In the genomic region with DNA sequence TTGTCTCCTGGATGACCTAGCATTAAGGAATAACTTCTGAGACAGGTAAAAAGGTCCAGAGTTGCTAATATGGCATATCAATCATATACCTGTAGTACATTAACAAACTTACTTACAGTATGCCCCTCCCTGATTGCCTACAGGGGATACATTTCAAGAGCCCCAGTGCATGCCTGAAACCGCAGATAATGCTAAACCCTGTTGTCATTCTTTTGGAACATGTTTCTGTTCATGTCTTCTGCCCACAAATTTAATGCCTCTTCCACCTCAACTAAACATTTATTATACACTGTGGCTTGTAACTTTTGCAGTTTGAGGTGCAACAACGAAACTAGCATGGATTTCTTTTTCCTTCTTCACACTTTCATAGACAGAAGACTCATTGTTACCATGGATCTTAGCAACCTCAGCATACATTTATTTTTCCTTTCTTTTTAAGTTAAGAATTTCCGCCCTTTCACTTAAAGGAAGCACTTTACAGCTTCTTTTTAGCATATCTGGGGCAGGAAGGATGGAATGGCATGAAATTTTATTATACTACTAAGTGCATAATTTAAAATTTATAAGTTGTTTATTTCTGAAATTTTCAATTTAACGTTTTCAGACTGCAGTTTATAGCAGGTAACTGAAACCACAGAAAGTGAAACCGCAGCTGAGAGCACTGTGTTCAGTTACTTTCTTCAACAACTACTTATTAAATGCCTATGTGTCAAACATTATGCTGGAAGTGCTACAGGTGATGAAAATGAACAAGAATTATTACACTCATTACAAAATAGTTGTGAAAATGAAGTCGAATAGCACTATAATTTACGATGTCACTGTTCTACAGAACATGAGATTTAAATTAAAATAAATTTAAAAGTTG, we compare ENCODE assay signal across 13 cellular contexts. TPM values are rescaled to one million over a fixed set of nuclear protein-coding genes. Genes with fewer than 3 reads are reported as not detected.
A peak's percentile ranks its signal among the peaks of the same experiment; 100 is the strongest.
DNase-seq lines count a peak whose midpoint lies in the region; ATAC-seq and TF ChIP-seq lines count a peak whose summit lies in the region.
"Had no signal": no experiment of that assay in that cellular context is flagged by ENCODE, and none has a peak within 500 bp of the region (broad histone marks: within the 10 kb centered on the region; RNA-seq: fewer than 3 reads in every experiment).

No MANE protein-coding gene starts in this region.

- H3K27ac ChIP-seq in DND-41 (ENCODE audit: low read length) (no peak overlapping the region), lower lobe of right lung (no peak overlapping the region), transverse colon (no peak overlapping the region)

- DNase-seq in DND-41 (no peak), nucleus accumbens (lab: John Stamatoyannopoulos, UW) (no peak), lower lobe of right lung (no peak), SIG-M5 (lab: John Stamatoyannopoulos, UW) (no peak), transverse colon (no peak)
- DNase-seq: midbrain, MV-4-11, posterior cingulate gyrus, SHP77 treated with DMSO at 0.1 percent for 48 hours had no signal

- no peaks in the 10 kb centered on the region for H3K9me2 ChIP-seq in Loucy (replicated peaks; ENCODE audit: low read depth, low read length)

- no peaks in the 10 kb centered on the region for H3K79me2 ChIP-seq in DND-41 (ENCODE audit: insufficient read depth, low read length)
- H3K79me2 ChIP-seq in Loucy (ENCODE audit: insufficient read depth, low read length): no peaks in the 10 kb centered on the region

- peak; percentile 71 for ATAC-seq in DND-41 (ENCODE audit: insufficient read depth, low read depth)
- ATAC-seq in GM19468 (IDR thresholded peaks at IDR 0.05; ENCODE audit: extremely low read depth, unreplicated experiment): peak; percentile 40
- peak; percentile 93 for ATAC-seq in HG02870 (IDR thresholded peaks at IDR 0.05; ENCODE audit: unreplicated experiment)
- no peak for ATAC-seq in lower lobe of right lung

- TF ChIP-seq CTCF in DND-41 (IDR thresholded peaks at IDR 0.05; ENCODE audit: borderline replicate concordance, extremely low read depth, low read length, poor library complexity, severe bottlenecking) (no peak), Loucy (conservative IDR thresholded peaks at IDR 0.05; ENCODE audit: low read length) (no peak), lower lobe of right lung (IDR thresholded peaks at IDR 0.05) (no peak), transverse colon (IDR thresholded peaks at IDR 0.05) (no peak)

- H3F3A ChIP-seq in Loucy (ENCODE audit: low read depth): no peaks in the 10 kb centered on the region

- H2AFZ ChIP-seq in DND-41 (ENCODE audit: low read depth, low read length) (no peak overlapping the region), Loucy (ENCODE audit: low read length) (peak overlapping the region; percentile 61; the same call in 1 of the 2 replicates)

- 43 to 57% methylated on average over 7 of the region's 7 CpGs for WGBS in transverse colon (ENCODE audit: low coverage in 1 of 2), 2 donors

- intact Hi-C loops in lower lobe of right lung (cut with DNase I) (no loop called here), transverse colon (cut with DNase I; ENCODE audit: low total_unique reads) (no loop called here)

- TF ChIP-seq POLR2A in transverse colon (IDR thresholded peaks at IDR 0.05): no peak

- H3K4me1 ChIP-seq in DND-41 (ENCODE audit: insufficient read depth, low read length): peaks cover 3% of the 10 kb centered on the region; the same call in 1 of the 2 replicates
- H3K4me1 ChIP-seq in Loucy (ENCODE audit: insufficient read depth, low read length, poor library complexity, severe bottlenecking): peaks cover 15% of the 10 kb centered on the region
- no peaks in the 10 kb centered on the region for H3K4me1 ChIP-seq in lower lobe of right lung
- no peaks in the 10 kb centered on the region for H3K4me1 ChIP-seq in transverse colon

- no peaks in the 10 kb centered on the region for H3K9me3 ChIP-seq in DND-41 (ENCODE audit: insufficient read depth, low read length, severe bottlenecking)
- H3K9me3 ChIP-seq in Loucy (ENCODE audit: insufficient read depth, low read depth, low read length): no peaks in the 10 kb centered on the region
- H3K9me3 ChIP-seq in lower lobe of right lung: no peaks in the 10 kb centered on the region
- no peaks in the 10 kb centered on the region for H3K9me3 ChIP-seq in transverse colon

- no peak overlapping the region for H3K4me3 ChIP-seq in DND-41 (ENCODE audit: low read depth in 1 of 2, low read length in 2 of 2)
- H3K4me3 ChIP-seq in Loucy (ENCODE audit: low read length, poor library complexity, severe bottlenecking): peak overlapping the region; percentile 68
- no peak overlapping the region for H3K4me3 ChIP-seq in lower lobe of right lung
- no peak overlapping the region for H3K4me3 ChIP-seq in transverse colon

- H3K4me2 ChIP-seq in DND-41 (ENCODE audit: insufficient read depth, low read length): 0 out of 2 replicates have a peak overlapping the region, but pooled peaks have one; percentile 20
- H3K4me2 ChIP-seq in Loucy (ENCODE audit: low read depth, low read length, poor library complexity, severe bottlenecking): peak overlapping the region; percentile 71

- no peak for TF ChIP-seq EP300 in transverse colon (IDR thresholded peaks at IDR 0.05; ENCODE audit: low read depth)

- H3K9ac ChIP-seq in DND-41 (ENCODE audit: low read depth, low read length) (no peak overlapping the region), Loucy (ENCODE audit: low read depth, low read length, poor library complexity, severe bottlenecking) (peak overlapping the region; percentile 41)

- no peaks in the 10 kb centered on the region for H4K20me1 ChIP-seq in DND-41 (ENCODE audit: insufficient read depth, low read length)
- H4K20me1 ChIP-seq in Loucy (ENCODE audit: insufficient read depth, low read length, poor library complexity, severe bottlenecking): no peaks in the 10 kb centered on the region

- in situ Hi-C loops in transverse colon (cut with MboI; ENCODE audit: low pct_ligation_motif_present in 1 of 4, low pct_unique_long_range_greater_than_20kb in 1 of 4, low sequenced_read_pairs in 3 of 4): no loop called here

- no peaks in the 10 kb centered on the region for H3K27me3 ChIP-seq in DND-41 (ENCODE audit: insufficient read depth, low read length, poor library complexity)
- peaks cover 24% of the 10 kb centered on the region for H3K27me3 ChIP-seq in Loucy (ENCODE audit: insufficient read depth, low read length, poor library complexity, severe bottlenecking)
- no peaks in the 10 kb centered on the region for H3K27me3 ChIP-seq in lower lobe of right lung (ENCODE audit: low read depth)
- no peaks in the 10 kb centered on the region for H3K27me3 ChIP-seq in transverse colon

- H3K36me3 ChIP-seq in DND-41 (ENCODE audit: insufficient read depth, low read length) (no peaks in the 10 kb centered on the region), Loucy (ENCODE audit: insufficient read depth, low read length) (no peaks in the 10 kb centered on the region), lower lobe of right lung (no peaks in the 10 kb centered on the region), transverse colon (no peaks in the 10 kb centered on the region)

RNA-seq across cellular contexts. Expression of a gene that starts 25.3 kb away (rescaled TPM):
- not detected for total RNA-seq in lower lobe of right lung
- not detected for total RNA-seq in transverse colon
- total RNA-seq: urinary bladder had no signal

Comparison
In these comparisons a context has a peak if more than half of its experiments do, and no peak if none do; other contexts are left out.
1. ATAC-seq: peak in DND-41 (single experiment), GM19468 (single experiment) and HG02870 (single experiment); none in lower lobe of right lung (0 of 2).